Comparison of ENCODE assay signal across 8 cellular contexts in the genomic region with DNA sequence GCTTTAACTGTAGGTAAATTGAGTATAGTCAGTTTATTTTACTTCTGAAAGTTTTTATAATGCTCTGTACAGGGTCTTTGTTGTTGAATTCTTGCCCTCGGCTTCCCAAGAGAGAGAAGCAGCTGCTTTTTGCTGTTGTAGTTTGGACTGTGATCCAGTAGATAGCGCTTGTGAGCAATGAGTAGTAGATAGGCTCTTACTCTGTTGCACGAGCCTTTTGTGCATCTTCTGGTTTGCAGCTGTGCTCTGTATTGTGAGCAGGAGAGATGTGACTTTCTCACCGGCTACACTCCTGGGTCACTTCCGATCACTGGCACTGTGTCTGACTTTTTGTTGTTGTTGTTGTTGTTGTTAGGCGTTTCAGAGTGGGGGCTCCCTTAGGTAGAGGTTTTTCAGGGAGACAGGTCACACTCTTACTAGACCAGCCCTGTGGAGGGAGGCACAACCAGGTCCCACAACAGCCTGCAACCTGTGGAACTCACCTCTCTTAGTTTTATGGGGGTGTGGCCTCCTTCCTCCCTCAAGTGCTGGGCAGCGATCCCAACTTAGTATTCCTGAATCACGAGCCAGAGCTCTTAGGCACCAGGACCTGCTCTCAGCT.
A peak's percentile ranks its signal among the peaks of the same experiment; 100 is the strongest.
DNase-seq lines count a peak whose midpoint lies in the region; ATAC-seq, FAIRE-seq and TF ChIP-seq lines count a peak whose summit lies in the region.

No MANE protein-coding gene starts in this region.

- no peaks in the 10 kb centered on the region for H3K36me3 ChIP-seq in BLaER1
- no peaks in the 10 kb centered on the region for H3K36me3 ChIP-seq in OCI-LY1 (ENCODE audit: insufficient read depth, low read length)

- no peaks in the 10 kb centered on the region for H3K9me2 ChIP-seq in OCI-LY1 (ENCODE audit: low read depth, low read length)

- H3K4me1 Mint-ChIP-seq in activated T-cell treated with anti-CD3 and anti-CD28 coated beads, Interleukin-2, amount 50 U/mL, for 72 hours (ENCODE audit: low read depth): no peaks in the 10 kb centered on the region

- peaks cover 4% of the 10 kb centered on the region; the same call in 1 of the 2 replicates for H3K4me1 ChIP-seq in BLaER1
- no peaks in the 10 kb centered on the region for H3K4me1 ChIP-seq in OCI-LY1 (ENCODE audit: insufficient read depth, low read length, severe bottlenecking)

- DNase-seq in GM19239 (ENCODE audit: insufficient read length, low spot score) (peak; percentile 2), globus pallidus (ENCODE audit: low spot score) (peak; percentile 9), NCI-H774 (lab: John Stamatoyannopoulos, UW) (no peak), T-helper 9 cell (no peak)
- DNase-seq in activated T-cell treated with anti-CD3 and anti-CD28 coated beads, Interleukin-2, amount 50 U/mL, for 72 hours: no peak

- H3K9ac ChIP-seq in BLaER1 (no peak overlapping the region), OCI-LY1 (ENCODE audit: low read length) (no peak overlapping the region)

- peak; percentile 81 for ATAC-seq in HG03139 (IDR thresholded peaks at IDR 0.05; ENCODE audit: unreplicated experiment)
- no peak for ATAC-seq in activated T-cell treated with anti-CD3 and anti-CD28 coated beads, Interleukin-2, amount 50 U/mL, for 72 hours (replicated peaks in 1 of 2)

- no peaks in the 10 kb centered on the region for H3K27me3 Mint-ChIP-seq in activated T-cell treated with anti-CD3 and anti-CD28 coated beads, Interleukin-2, amount 50 U/mL, for 72 hours (ENCODE audit: low read depth)

- H3K27ac Mint-ChIP-seq in activated T-cell treated with anti-CD3 and anti-CD28 coated beads, Interleukin-2, amount 50 U/mL, for 72 hours: no peak overlapping the region

- no peak overlapping the region for H2AFZ ChIP-seq in OCI-LY1 (ENCODE audit: low read length)

- H3K4me3 ChIP-seq in BLaER1 (no peak overlapping the region), OCI-LY1 (ENCODE audit: low read depth, low read length, poor library complexity, severe bottlenecking) (no peak overlapping the region)

- no peaks in the 10 kb centered on the region for H3K36me3 Mint-ChIP-seq in activated T-cell treated with anti-CD3 and anti-CD28 coated beads, Interleukin-2, amount 50 U/mL, for 72 hours (ENCODE audit: insufficient read depth in 2 of 2)

- H3K4me3 Mint-ChIP-seq in activated T-cell treated with anti-CD3 and anti-CD28 coated beads, Interleukin-2, amount 50 U/mL, for 72 hours: no peak overlapping the region

- H3K27ac ChIP-seq in BLaER1 (no peak overlapping the region), OCI-LY1 (ENCODE audit: low read depth, low read length, poor library complexity, severe bottlenecking) (no peak overlapping the region)

- H3K9me3 ChIP-seq in BLaER1 (no peaks in the 10 kb centered on the region), OCI-LY1 (ENCODE audit: low read length) (no peaks in the 10 kb centered on the region)

- H3K4me2 ChIP-seq in BLaER1 (0 out of 2 replicates have a peak overlapping the region, but pooled peaks have one; percentile 9), OCI-LY1 (ENCODE audit: low read length) (no peak overlapping the region)

- H3K9me3 Mint-ChIP-seq in activated T-cell treated with anti-CD3 and anti-CD28 coated beads, Interleukin-2, amount 50 U/mL, for 72 hours: peaks cover 2 to 7% of the 10 kb centered on the region in 2 donors

- H4K20me1 ChIP-seq in BLaER1 (no peaks in the 10 kb centered on the region), OCI-LY1 (ENCODE audit: insufficient read depth, low read length) (no peaks in the 10 kb centered on the region)

- no peaks in the 10 kb centered on the region for H3K27me3 ChIP-seq in BLaER1
- H3K27me3 ChIP-seq in OCI-LY1 (ENCODE audit: insufficient read depth, low read length): no peaks in the 10 kb centered on the region

- H3K79me2 ChIP-seq in OCI-LY1 (ENCODE audit: insufficient read depth, low read length): no peaks in the 10 kb centered on the region

- peak; percentile 71 for TF ChIP-seq CTCF in OCI-LY1 (IDR thresholded peaks at IDR 0.05; ENCODE audit: low read length)

- no peaks in the 10 kb centered on the region for H3F3A ChIP-seq in OCI-LY1 (ENCODE audit: insufficient read depth, low read length)

- FAIRE-seq in GM19239 (lab: Jason Lieb, UNC): peak; percentile 74

Comparison
In these comparisons a context has a peak if more than half of its experiments do, and no peak if none do; other contexts are left out.
1. DNase-seq: peak in GM19239 (single experiment) and globus pallidus (single experiment); none in activated T-cell treated with anti-CD3 and anti-CD28 coated beads, Interleukin-2, amount 50 U/mL, for 72 hours (0 of 2), NCI-H774 (single experiment) and T-helper 9 cell (single experiment).